8 cellular contexts compared by ENCODE assay signal in genomic region chrX:103817502-103817901, GRCh38. TPM values are rescaled to one million over a fixed set of nuclear protein-coding genes. Genes with fewer than 3 reads are reported as not detected.
DNase-seq lines count a peak whose midpoint lies in the region; ATAC-seq, FAIRE-seq and TF ChIP-seq lines count a peak whose summit lies in the region.

No MANE protein-coding gene starts in this region.

- intact Hi-C loops in endothelial cell of umbilical vein (cut with micrococcal nuclease), result loop anchor here (1.0 kb wide), 3 partner anchors 106 to 284 kb away; no protein-coding TSS in a partner anchor

- FAIRE-seq in A549 (lab: Jason Lieb, UNC) (no peak), endothelial cell of umbilical vein (lab: Jason Lieb, UNC) (no peak)

- TF ChIP-seq CTCF in A549 (IDR thresholded peaks at IDR 0.05) (peak; percentile 70), endothelial cell of umbilical vein (IDR thresholded peaks at IDR 0.05; ENCODE audit: extremely low read depth in 1 of 2, insufficient read depth in 1 of 2, low read depth in 1 of 2, low read length in 2 of 2) (peak in 1 of 2 donors; percentile 18), neutrophil (IDR thresholded peaks at IDR 0.05) (peak; percentile 63)

- H3K36me3 ChIP-seq in endothelial cell of umbilical vein (ENCODE audit: control insufficient read depth in 2 of 2, extremely low read depth in 1 of 2, insufficient read depth in 2 of 2, low read length in 2 of 2) (no peaks in the 10 kb centered on the region), neutrophil (no peaks in the 10 kb centered on the region)

- H3K9ac ChIP-seq in endothelial cell of umbilical vein (replicated peaks; ENCODE audit: extremely low read depth, insufficient read depth, low read length), result no peak overlapping the region

- no peaks in the 10 kb centered on the region for H3K9me1 ChIP-seq in endothelial cell of umbilical vein (replicated peaks; ENCODE audit: control insufficient read depth, extremely low read depth, insufficient read depth, low read length)

- TF ChIP-seq POLR2A in A549 (IDR thresholded peaks at IDR 0.05; ENCODE audit: low read length) (no peak), endothelial cell of umbilical vein (IDR thresholded peaks at IDR 0.05; ENCODE audit: low read depth, low read length) (no peak)

- POLR2A ChIA-PET in A549 (lab: Yijun Ruan, JAX), result no interaction called here
- POLR2A ChIA-PET in endothelial cell of umbilical vein (lab: Charles Lee), result no interaction called here

- TF ChIP-seq EP300 in A549 (IDR thresholded peaks at IDR 0.05), result no peak

- TF ChIP-seq RAD21 in A549 (conservative IDR thresholded peaks at IDR 0.05 in 1 of 2, IDR thresholded peaks at IDR 0.05 in 1 of 2), result peak; percentile 65

- H3K27ac ChIP-seq in A549 (no peak overlapping the region), endothelial cell of umbilical vein (ENCODE audit: insufficient read depth, low read depth, low read length) (no peak overlapping the region), neutrophil (no peak overlapping the region)

- no peaks in the 10 kb centered on the region for H3K27me3 ChIP-seq in endothelial cell of umbilical vein (ENCODE audit: control insufficient read depth in 2 of 2, insufficient read depth in 2 of 2, low read length in 2 of 2)
- no peaks in the 10 kb centered on the region for H3K27me3 ChIP-seq in neutrophil

- dilution Hi-C loops in endothelial cell of umbilical vein (cut with MboI; ENCODE audit: extremely low pct_ligation_motif_present, low sequenced_read_pairs), result no loop called here

- H3K4me1 ChIP-seq in A549 (0 out of 3 replicates have a peak, but pooled peaks cover 5% of the 10 kb centered on the region), endothelial cell of umbilical vein (ENCODE audit: control insufficient read depth, extremely low read depth, insufficient read depth, low read length) (no peaks in the 10 kb centered on the region), neutrophil (ENCODE audit: control insufficient read depth in 1 of 2, insufficient read depth in 1 of 2, low read depth in 1 of 2, low read length in 1 of 2) (no peaks in the 10 kb centered on the region)

- H3K4me3 ChIP-seq in A549, result no peak overlapping the region
- no peak overlapping the region for H3K4me3 ChIP-seq in endothelial cell of umbilical vein (replicated peaks in 1 of 3; ENCODE audit: insufficient read depth in 1 of 3, low read depth in 1 of 3, low read length in 3 of 3)
- no peak overlapping the region for H3K4me3 ChIP-seq in neutrophil (ENCODE audit: low read depth in 1 of 2, low read length in 1 of 2)

- DNase-seq in A549 (ENCODE audit: low read depth in 1 of 2, low spot score in 1 of 2), result peak in 1 of 2 experiments; percentile 38
- DNase-seq in EH (ENCODE audit: low read depth), result peak; percentile 43
- peak; percentile 71 for DNase-seq in KBM-7
- DNase-seq in RPMI8226, result peak; percentile 70
- DNase-seq in endothelial cell of umbilical vein (ENCODE audit: low read depth, low spot score), result peak; percentile 53
- DNase-seq in retina, result no peak

- H3K4me2 ChIP-seq in A549, result no peak overlapping the region
- no peak overlapping the region for H3K4me2 ChIP-seq in endothelial cell of umbilical vein (ENCODE audit: insufficient read depth, low read length)

- no TSS peak for BruUV-seq in endothelial cell of umbilical vein (replicated peaks; lab: Mats Ljungman, UMichigan)

- 9% methylated on average over 5 of the region's 5 CpGs for WGBS in A549 (ENCODE audit: missing lambda C conversion rate)

- CTCF ChIA-PET in A549 (lab: Yijun Ruan, JAX) (interaction anchor here (0.7 to 2.8 kb wide), 12 partner anchors 11 to 331 kb away, joined by 3 to 13 read pairs (median 4); partner anchors contain the start of gene RAB9B), endothelial cell of umbilical vein (lab: Charles Lee) (no interaction called here)

- ATAC-seq in A549 (peak in 1 of 2 experiments; percentile 59; a peak in 2 of 6 replicates), GM18870 (IDR thresholded peaks at IDR 0.05; ENCODE audit: unreplicated experiment) (no peak)

- no peaks in the 10 kb centered on the region for H4K20me1 ChIP-seq in endothelial cell of umbilical vein (replicated peaks; ENCODE audit: control insufficient read depth, extremely low read depth, insufficient read depth, low read length)

- in situ Hi-C loops in KBM-7 (cut with MboI; ENCODE audit: low pct_unique_long_range_greater_than_20kb, low sequenced_read_pairs), result loop anchor here (25.0 kb wide), 1 partner anchor 280 kb away; no protein-coding TSS in a partner anchor

- no peak overlapping the region for H2AFZ ChIP-seq in endothelial cell of umbilical vein (ENCODE audit: low read depth, low read length)

- no peaks in the 10 kb centered on the region for H3K79me2 ChIP-seq in endothelial cell of umbilical vein (ENCODE audit: control insufficient read depth, insufficient read depth, low read length)

- H3K9me3 ChIP-seq in A549 (no peaks in the 10 kb centered on the region), endothelial cell of umbilical vein (replicated peaks; ENCODE audit: control insufficient read depth, insufficient read depth, low read length) (no peaks in the 10 kb centered on the region), neutrophil (no peaks in the 10 kb centered on the region)

TF ChIP-seq in A549, 52 proteins besides CTCF, POLR2A, EP300 and RAD21:
- peak; percentile 53 for TF ChIP-seq SMC3 (IDR thresholded peaks at IDR 0.05)
- TF ChIP-seq, protein P1, sequence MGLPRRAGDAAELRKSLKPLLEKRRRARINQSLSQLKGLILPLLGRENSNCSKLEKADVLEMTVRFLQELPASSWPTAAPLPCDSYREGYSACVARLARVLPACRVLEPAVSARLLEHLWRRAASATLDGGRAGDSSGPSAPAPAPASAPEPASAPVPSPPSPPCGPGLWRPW (IDR thresholded peaks at IDR 0.05), result no peak
TF ChIP-seq in A549: peak in this region for 1.

TF ChIP-seq in endothelial cell of umbilical vein, 7 proteins besides CTCF, POLR2A, EP300 and RAD21:
- TF ChIP-seq EZH2 (IDR thresholded peaks at IDR 0.05; ENCODE audit: borderline replicate concordance, low read depth, low read length, severe bottlenecking) (no peak), POLR2AphosphoS5 (IDR thresholded peaks at IDR 0.05; ENCODE audit: insufficient read depth, low read depth, low read length) (no peak), MYC (IDR thresholded peaks at IDR 0.05; ENCODE audit: low read depth, low read length) (no peak), FOS (IDR thresholded peaks at IDR 0.05; ENCODE audit: borderline replicate concordance, insufficient read depth, low read length) (no peak), MAX (IDR thresholded peaks at IDR 0.05; ENCODE audit: insufficient read depth, insufficient read length) (no peak), JUN (IDR thresholded peaks at IDR 0.05; ENCODE audit: borderline replicate concordance, insufficient read depth, insufficient read length, low read depth) (no peak), GATA2 (IDR thresholded peaks at IDR 0.05; ENCODE audit: insufficient read depth, insufficient read length, low read depth, low read length) (no peak)

RNA-seq across cellular contexts. Expression of gene RAB9B, which starts 14.6 kb away (rescaled TPM):
- 0.15 and 0.16 TPM in 2 replicates for polyA plus RNA-seq in A549 (2011; rRNA removed)
- 0.01 and 0.03 TPM in 2 replicates for polyA plus RNA-seq in A549 (2012; cell fraction: cytosol; rRNA removed)
- polyA plus RNA-seq in A549 (2012; cell fraction: nucleus; rRNA removed), result 0.01 and 0.04 TPM in 2 replicates
- 0.09 to 0.17 TPM (median 0.14 TPM) in 3 replicates for polyA plus RNA-seq in A549 (2017; fragmentation: RNase III; extraction: RNeasy Plus Mini Kit Qiagen cat#74134 plus additional on column Dnase treatment)
- 0.05 and 0.17 TPM in 2 replicates for polyA minus RNA-seq in A549 (2011; rRNA and poly(A)+ RNA removed)
- 0.23 and 0.55 TPM in 2 replicates for total RNA-seq in endothelial cell of umbilical vein
- polyA plus RNA-seq in endothelial cell of umbilical vein, result 0.18 and 0.21 TPM in 2 replicates
- 0.12 and 0.16 TPM in 2 replicates for polyA plus RNA-seq in endothelial cell of umbilical vein (2011; cell fraction: cytosol; rRNA removed)
- polyA plus RNA-seq in endothelial cell of umbilical vein (2011; cell fraction: nucleus; rRNA removed), result 1.0 and 1.1 TPM in 2 replicates
- 0.21 and 0.31 TPM in 2 replicates for polyA plus RNA-seq in endothelial cell of umbilical vein (2012)
- polyA minus RNA-seq in endothelial cell of umbilical vein, result 0.36 and 0.42 TPM in 2 replicates
- polyA minus RNA-seq in endothelial cell of umbilical vein (2011; cell fraction: cytosol; rRNA and poly(A)+ RNA removed), result not detected
- polyA minus RNA-seq in endothelial cell of umbilical vein (2011; cell fraction: nucleus; rRNA and poly(A)+ RNA removed), result 0.67 and 0.72 TPM in 2 replicates

RNA-seq across cellular contexts. Expression of gene PLP1, which starts 40.9 kb away (rescaled TPM):
- polyA plus RNA-seq in A549 (2011; rRNA removed), result not detected in 2 replicates
- not detected in 2 replicates for polyA plus RNA-seq in A549 (2012; cell fraction: cytosol; rRNA removed)
- not detected in 2 replicates for polyA plus RNA-seq in A549 (2012; cell fraction: nucleus; rRNA removed)
- not detected in 3 replicates for polyA plus RNA-seq in A549 (2017; fragmentation: RNase III; extraction: RNeasy Plus Mini Kit Qiagen cat#74134 plus additional on column Dnase treatment)
- polyA minus RNA-seq in A549 (2011; rRNA and poly(A)+ RNA removed), result not detected in 2 replicates
- not detected in 2 replicates for total RNA-seq in endothelial cell of umbilical vein
- polyA plus RNA-seq in endothelial cell of umbilical vein, result not detected in 2 replicates
- polyA plus RNA-seq in endothelial cell of umbilical vein (2011; cell fraction: cytosol; rRNA removed), result not detected in 2 replicates
- polyA plus RNA-seq in endothelial cell of umbilical vein (2011; cell fraction: nucleus; rRNA removed), result not detected in 2 replicates
- not detected in 2 replicates for polyA plus RNA-seq in endothelial cell of umbilical vein (2012)
- not detected in 2 replicates for polyA minus RNA-seq in endothelial cell of umbilical vein
- polyA minus RNA-seq in endothelial cell of umbilical vein (2011; cell fraction: cytosol; rRNA and poly(A)+ RNA removed), result not detected
- not detected in 2 replicates for polyA minus RNA-seq in endothelial cell of umbilical vein (2011; cell fraction: nucleus; rRNA and poly(A)+ RNA removed)
